18 cellular contexts compared by ENCODE assay signal in the genomic region with DNA sequence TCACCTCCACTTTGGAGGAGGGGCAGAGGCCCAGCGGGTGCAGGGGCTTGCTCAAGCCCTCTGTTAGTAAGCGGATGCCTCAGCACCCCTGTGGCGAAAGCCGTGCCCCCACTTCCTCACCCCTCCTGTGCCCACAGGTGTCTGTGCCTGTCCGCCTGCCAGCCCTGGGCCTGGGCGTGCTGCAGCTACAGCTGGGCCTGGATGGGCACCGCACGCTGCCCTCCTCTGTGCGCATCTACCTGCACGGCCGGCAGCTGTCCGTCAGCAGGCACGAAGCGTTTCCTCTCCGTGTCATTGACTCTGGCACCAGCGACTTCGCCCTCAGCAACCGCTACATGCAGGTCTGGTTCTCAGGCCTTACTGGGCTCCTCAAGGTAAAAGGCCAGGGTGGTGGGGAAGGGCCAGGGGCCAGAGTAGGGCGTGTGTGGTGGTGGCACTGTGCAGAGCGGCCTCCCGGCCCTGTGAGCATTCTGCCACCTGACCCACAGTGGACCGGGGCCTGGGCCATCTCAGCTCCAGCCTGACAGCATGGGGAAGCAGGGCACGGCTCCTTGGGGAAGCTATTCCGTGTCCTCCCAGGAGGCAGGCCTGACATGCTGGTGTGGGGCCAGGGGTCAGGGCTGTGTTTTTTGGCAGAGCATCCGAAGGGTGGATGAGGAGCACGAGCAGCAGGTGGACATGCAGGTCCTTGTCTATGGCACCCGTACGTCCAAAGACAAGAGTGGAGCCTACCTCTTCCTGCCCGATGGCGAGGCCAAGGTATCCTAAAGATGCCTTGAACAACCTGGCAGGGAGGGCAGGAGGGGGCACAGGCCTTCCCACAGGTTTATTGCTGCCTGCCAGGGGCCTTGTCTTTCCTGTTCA.
"Had no signal": no experiment of that assay in that cellular context is flagged by ENCODE, and none has a peak within 500 bp of the region (broad histone marks: within the 10 kb centered on the region; RNA-seq: fewer than 3 reads in every experiment).

No MANE protein-coding gene starts in this region.

- H3K4me1 ChIP-seq: esophagus squamous epithelium, neural progenitor cell, stomach, transverse colon had no signal

- H3K27ac Mint-ChIP-seq: neural progenitor cell had no signal

- H3K9ac ChIP-seq: neural progenitor cell had no signal

- H3K4me3 ChIP-seq: esophagus squamous epithelium, gastroesophageal sphincter, neural progenitor cell, psoas muscle, sigmoid colon, skin epidermis, stomach, thoracic aorta, transverse colon had no signal

- H3K27me3 ChIP-seq: esophagus squamous epithelium, gastroesophageal sphincter, neural progenitor cell, sigmoid colon, stomach, transverse colon had no signal

- H3K36me3 ChIP-seq: neural progenitor cell had no signal

- H3K4me3 Mint-ChIP-seq: natural killer cell treated with Interleukin-12 subunit alpha and Interleukin-12 subunit beta and Interleukin-15 and Interleukin-18, amount 100 ng/mL, for 72 hours; neural progenitor cell had no signal

- H3K4me1 Mint-ChIP-seq: neural progenitor cell had no signal

- H3K9me3 ChIP-seq: esophagus squamous epithelium, gastroesophageal sphincter, psoas muscle, sigmoid colon, stomach, thoracic aorta, transverse colon had no signal

- H3K9me3 Mint-ChIP-seq: natural killer cell treated with Interleukin-12 subunit alpha and Interleukin-12 subunit beta and Interleukin-15 and Interleukin-18, amount 100 ng/mL, for 72 hours; neural progenitor cell had no signal

- DNase-seq: dermis blood vessel endothelial cell; esophagus squamous epithelium; foreskin fibroblast; glutamatergic neuron; islet precursor cell; retina; sigmoid colon; stimulated activated CD4-positive, alpha-beta T cell treated with anti-CD3 and anti-CD28 coated beads, Interleukin-12 subunit alpha, Interleukin-12 subunit beta, amount 100 ng/mL, for 4 hours; stimulated activated naive CD4-positive, alpha-beta T cell; stomach; substantia nigra; transverse colon had no signal

- H3K4me2 ChIP-seq: neural progenitor cell had no signal

- H2AFZ ChIP-seq: neural progenitor cell had no signal

- H3K27me3 Mint-ChIP-seq: natural killer cell treated with Interleukin-12 subunit alpha and Interleukin-12 subunit beta and Interleukin-15 and Interleukin-18, amount 100 ng/mL, for 72 hours had no signal

- ATAC-seq: gastroesophageal sphincter, psoas muscle had no signal

- H3K27ac ChIP-seq: esophagus squamous epithelium, gastroesophageal sphincter, neural progenitor cell, psoas muscle, sigmoid colon, skin epidermis, stomach, thoracic aorta, transverse colon had no signal
